20 cellular contexts compared by ENCODE assay signal in genomic region chr3:129291487-129291886, GRCh38.
DNase-seq lines count a peak whose midpoint lies in the region; ATAC-seq and TF ChIP-seq lines count a peak whose summit lies in the region.
"Had no signal": no experiment of that assay in that cellular context is flagged by ENCODE, and none has a peak within 500 bp of the region (broad histone marks: within the 10 kb centered on the region; RNA-seq: fewer than 3 reads in every experiment).

No MANE protein-coding gene starts in this region.

- H3K4me3 ChIP-seq in astrocyte of the cerebellum (ENCODE audit: low read depth, low read length), result no peak overlapping the region
- H3K4me3 ChIP-seq: lung, neural progenitor cell, transverse colon had no signal

- no peak for ATAC-seq in HG02840 (IDR thresholded peaks at IDR 0.05; ENCODE audit: low FRiP score, unreplicated experiment)
- ATAC-seq: stimulated activated naive CD8-positive, alpha-beta T cell treated with anti-CD3 and anti-CD28 coated beads, Interleukin-15, amount 100 ng/mL, for 72 hours had no signal

- DNase-seq in HCEC 1CT, result peak; percentile 49
- peak; percentile 62 for DNase-seq in NCI-H1048 (lab: John Stamatoyannopoulos, UW)
- peak; percentile 80 for DNase-seq in astrocyte of the cerebellum (ENCODE audit: low read depth)
- peak; percentile 89 for DNase-seq in iris pigment epithelial cell (ENCODE audit: low read depth)
- DNase-seq in activated CD4-positive, alpha-beta T cell treated with anti-CD3 and anti-CD28 coated beads for 4 hours, result no peak
- no peak for DNase-seq in NCI-H748 treated with DMSO at 0.1 percent for 48 hours (lab: John Stamatoyannopoulos, UW)
- no peak for DNase-seq in DMS 273 treated with DMSO at 0.1 percent for 48 hours (lab: John Stamatoyannopoulos, UW)
- DNase-seq: activated CD8-positive, alpha-beta memory T cell treated with anti-CD3 and anti-CD28 coated beads, Interleukin-2, amount 50 U/mL, for 4 hours; activated naive CD8-positive, alpha-beta T cell treated with anti-CD3 and anti-CD28 coated beads, Interleukin-2, amount 10 ng/mL, durations not matched to agents 7 days and 5 days; brain microvascular endothelial cell; CD4-positive, CD25-positive, alpha-beta regulatory T cell; effector CD4-positive, alpha-beta T cell; NCI-H2029 treated with DMSO at 0.1 percent for 48 hours; NCI-H345; NK-92 treated with Interleukin-12 subunit alpha and Interleukin-12 subunit beta, amount 100 ng/mL, for 24 hours; stimulated activated naive CD8-positive, alpha-beta T cell treated with anti-CD3 and anti-CD28 coated beads, Interleukin-15, amount 100 ng/mL, for 72 hours; transverse colon had no signal

- in situ Hi-C loops in astrocyte of the cerebellum (cut with HindIII; ENCODE audit: low sequenced_read_pairs), result no loop called here

- TF ChIP-seq CTCF in astrocyte of the cerebellum (IDR thresholded peaks at IDR 0.05; ENCODE audit: low read depth, low read length, missing control alignments), result no peak

Comparison
In these comparisons a context has a peak if more than half of its experiments do, and no peak if none do; other contexts are left out.
1. DNase-seq: peak in HCEC 1CT (single experiment), NCI-H1048 (single experiment), astrocyte of the cerebellum (single experiment) and iris pigment epithelial cell (single experiment); none in activated CD4-positive, alpha-beta T cell treated with anti-CD3 and anti-CD28 coated beads for 4 hours (0 of 2), NCI-H748 treated with DMSO at 0.1 percent for 48 hours (single experiment) and DMS 273 treated with DMSO at 0.1 percent for 48 hours (single experiment).